Comparison of ENCODE assay signal across 1 cellular context in the genomic region with DNA sequence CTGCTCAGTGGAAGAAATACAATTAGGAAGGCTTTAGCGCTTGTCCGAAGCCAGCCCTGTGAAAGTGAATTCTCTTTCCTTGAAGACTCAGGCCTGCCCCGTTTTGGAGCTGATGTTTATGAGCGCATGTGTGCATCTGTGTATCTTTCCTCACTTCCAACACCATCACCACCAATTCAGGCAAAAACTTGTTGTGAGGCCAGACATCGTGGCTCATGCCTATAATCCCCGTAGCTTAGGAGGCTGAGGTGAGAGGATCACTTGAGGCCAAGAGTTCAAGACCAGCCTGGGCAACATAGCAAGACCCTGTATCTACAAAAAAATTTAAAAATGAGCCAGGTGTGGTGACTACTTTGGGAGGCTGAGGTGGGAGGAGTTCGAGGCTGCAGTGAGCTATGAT.
A peak's percentile ranks its signal among the peaks of the same experiment; 100 is the strongest.
TF ChIP-seq lines count a peak whose summit lies in the region.

No MANE protein-coding gene starts in this region.

TF ChIP-seq in K562, 482 proteins besides CTCF, POLR2A, EP300 and RAD21:
- peak; percentile 60; the same call in 1 of the 2 replicates for TF ChIP-seq ZNF121 (CRISPR knock-in tag; conservative IDR thresholded peaks at IDR 0.05)
- TF ChIP-seq, protein P1, sequence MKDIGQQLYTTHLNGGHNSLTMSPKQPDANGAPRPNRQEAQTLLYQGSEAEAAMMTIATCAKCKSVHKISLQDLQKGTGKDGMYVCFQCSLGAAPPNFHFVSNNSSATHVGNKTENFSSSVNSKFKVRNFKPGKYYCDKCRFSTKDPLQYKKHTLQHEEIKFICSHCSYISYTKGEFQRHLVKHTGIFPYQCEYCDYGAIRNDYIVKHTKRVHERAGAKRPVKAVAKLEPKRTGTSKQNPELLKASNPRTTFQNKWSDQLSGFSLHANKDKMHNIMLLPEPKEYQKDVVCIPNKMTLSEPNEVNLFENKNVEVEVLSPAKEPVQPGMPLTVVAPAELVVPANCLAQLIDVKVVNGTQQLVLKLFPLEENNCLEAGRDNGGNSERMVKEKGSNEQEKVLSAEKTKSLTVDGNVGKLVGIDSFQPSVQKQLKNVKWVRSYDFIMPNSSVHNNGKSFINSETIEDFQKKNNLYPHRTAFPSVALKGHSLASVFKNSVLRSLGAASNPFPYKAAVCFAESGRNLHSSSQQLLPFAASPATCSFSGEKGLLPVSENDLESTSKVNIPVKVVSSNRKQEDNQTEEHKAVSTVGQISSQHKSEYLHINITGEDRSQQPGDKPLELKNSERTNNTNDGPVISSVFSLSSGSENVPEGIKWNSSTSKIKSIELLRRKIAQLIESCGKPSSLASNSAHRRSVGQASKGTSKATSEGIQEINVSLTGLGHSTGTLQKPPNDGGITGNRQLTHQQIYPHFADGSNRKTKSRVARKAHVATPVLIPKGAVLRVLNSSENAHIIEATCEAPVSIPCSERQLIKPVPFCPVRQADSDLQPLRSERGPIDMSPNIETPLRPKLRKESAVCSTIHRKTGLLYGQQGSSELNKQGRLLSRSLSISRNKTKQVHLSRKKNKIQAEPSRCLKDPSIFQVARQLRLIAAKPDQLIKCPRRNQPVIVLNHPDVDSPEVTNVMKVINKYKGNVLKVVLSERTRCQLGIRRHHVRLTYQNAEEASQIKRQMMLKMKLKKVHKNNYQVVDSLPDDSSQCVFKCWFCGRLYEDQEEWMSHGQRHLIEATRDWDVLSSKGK (CRISPR knock-in tag; IDR thresholded peaks at IDR 0.05): no peak
